8 cellular contexts compared by ENCODE assay signal in the genomic region with DNA sequence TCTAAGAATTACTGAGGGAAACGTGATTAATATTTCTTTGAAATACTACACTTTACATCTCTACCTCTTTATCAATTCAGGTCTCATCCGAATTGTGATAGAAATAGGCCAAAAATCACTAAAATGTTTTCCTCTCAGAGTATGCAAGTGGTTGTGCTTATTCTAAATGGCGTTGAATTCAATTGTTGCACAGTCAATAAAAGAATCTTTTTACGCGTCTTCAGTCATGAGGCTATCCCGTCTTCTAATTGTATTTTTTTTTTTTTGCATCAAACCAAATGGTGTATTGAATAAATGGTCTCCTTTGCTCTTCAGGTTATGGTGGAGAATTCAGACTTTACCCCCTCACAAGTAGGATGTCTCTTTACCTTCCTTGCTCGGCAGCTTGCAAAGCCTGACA.
"Had no signal": no experiment of that assay in that cellular context is flagged by ENCODE, and none has a peak within 500 bp of the region (broad histone marks: within the 10 kb centered on the region; RNA-seq: fewer than 3 reads in every experiment).

No MANE protein-coding gene starts in this region.

- DNase-seq: GDM1, GF-D8 had no signal

- FAIRE-seq: G401.6, GM12878, GM12891, GM12892, GM18507, GM19239 had no signal

- ATAC-seq: GM12878 had no signal

- H3K4me3 ChIP-seq: GM12878 had no signal
